12 cellular contexts compared by ENCODE assay signal in genomic region chr2:49028101-49028500, GRCh38.
DNase-seq lines count a peak whose midpoint lies in the region; ATAC-seq and TF ChIP-seq lines count a peak whose summit lies in the region.
"Had no signal": no experiment of that assay in that cellular context is flagged by ENCODE, and none has a peak within 500 bp of the region (broad histone marks: within the 10 kb centered on the region; RNA-seq: fewer than 3 reads in every experiment).

No MANE protein-coding gene starts in this region.

- H3K4me1 ChIP-seq in OCI-LY3 (ENCODE audit: low read length) = peaks cover 19% of the 10 kb centered on the region

- H3K27me3 ChIP-seq in OCI-LY3 (ENCODE audit: low read depth, low read length) = no peaks in the 10 kb centered on the region

- DNase-seq in activated T-cell treated with anti-CD3 and anti-CD28 coated beads, Interleukin-2, amount 50 U/mL, for 48 hours = no peak
- DNase-seq in HUDEP-2 (lab: John Stamatoyannopoulos, UW; ENCODE audit: unreplicated experiment in 76 of 76) (no peak), SKM-1 (lab: John Stamatoyannopoulos, UW; ENCODE audit: unreplicated experiment) (no peak), NK-92 (lab: John Stamatoyannopoulos, UW; ENCODE audit: unreplicated experiment) (no peak)
- DNase-seq: CD8-positive, alpha-beta T cell; NCI-H1930; RPMI8226; stimulated activated CD4-positive, alpha-beta T cell treated with anti-CD3 and anti-CD28 coated beads, Interleukin-4, amount 100 ng/mL, for 1 hour had no signal

- H3K79me2 ChIP-seq in OCI-LY3 (ENCODE audit: low read length) = no peaks in the 10 kb centered on the region

- no peaks in the 10 kb centered on the region for H3K36me3 ChIP-seq in OCI-LY3 (replicated peaks; ENCODE audit: low read depth, low read length)

- H3K4me2 ChIP-seq in OCI-LY3 (ENCODE audit: low read length) = peak overlapping the region; percentile 65

- no peak overlapping the region for H3K27ac ChIP-seq in OCI-LY3 (ENCODE audit: low read length)

- H2AFZ ChIP-seq in OCI-LY3 (ENCODE audit: low read depth, low read length) = no peak overlapping the region

- no peak for TF ChIP-seq CTCF in OCI-LY3 (IDR thresholded peaks at IDR 0.05; ENCODE audit: low read depth, low read length)

- ATAC-seq in GM18517 (IDR thresholded peaks at IDR 0.05; ENCODE audit: unreplicated experiment) (peak; percentile 96), GM21360 (IDR thresholded peaks at IDR 0.05; ENCODE audit: unreplicated experiment) (peak; percentile 92), HG02973 (IDR thresholded peaks at IDR 0.05; ENCODE audit: unreplicated experiment) (peak; percentile 77)
- ATAC-seq: CD8-positive, alpha-beta T cell had no signal

- no peak overlapping the region for H3K9ac ChIP-seq in OCI-LY3 (ENCODE audit: low read length)

- H4K20me1 ChIP-seq in OCI-LY3 (ENCODE audit: insufficient read depth, low read length) = no peaks in the 10 kb centered on the region

- H3K9me3 ChIP-seq in OCI-LY3 (ENCODE audit: insufficient read depth, low read length) = no peaks in the 10 kb centered on the region

- H3K4me3 ChIP-seq in OCI-LY3 (ENCODE audit: low read length) = peak overlapping the region; percentile 31; the same call in 1 of the 2 replicates
